8 cellular contexts compared by ENCODE assay signal in genomic region chr19:12840091-12841079, GRCh38. TPM values are rescaled to one million over a fixed set of nuclear protein-coding genes. Genes with fewer than 3 reads are reported as not detected.
DNase-seq lines count a peak whose midpoint lies in the region; ATAC-seq and TF ChIP-seq lines count a peak whose summit lies in the region.
"Had no signal": no experiment of that assay in that cellular context is flagged by ENCODE, and none has a peak within 500 bp of the region (broad histone marks: within the 10 kb centered on the region; RNA-seq: fewer than 3 reads in every experiment).

No MANE protein-coding gene starts in this region.

- H3K4me1 Mint-ChIP-seq in activated CD8-positive, alpha-beta T cell treated with anti-CD3 and anti-CD28 coated beads, Interleukin-2, amount 10 ng/mL, durations not matched to agents 7 days and 5 days (ENCODE audit: low read depth), result peaks cover 22% of the 10 kb centered on the region
- peaks cover 20% of the 10 kb centered on the region for H3K4me1 Mint-ChIP-seq in osteocyte (ENCODE audit: unreplicated experiment)

- peak overlapping the region; percentile 30 for H3K4me3 Mint-ChIP-seq in activated CD8-positive, alpha-beta T cell treated with anti-CD3 and anti-CD28 coated beads, Interleukin-2, amount 10 ng/mL, durations not matched to agents 7 days and 5 days
- peak overlapping the region; percentile 55 for H3K4me3 Mint-ChIP-seq in osteocyte (ENCODE audit: unreplicated experiment)

- H3K27me3 Mint-ChIP-seq in activated CD8-positive, alpha-beta T cell treated with anti-CD3 and anti-CD28 coated beads, Interleukin-2, amount 10 ng/mL, durations not matched to agents 7 days and 5 days (ENCODE audit: low read depth), result peaks cover 65% of the 10 kb centered on the region
- H3K27me3 Mint-ChIP-seq in osteocyte (ENCODE audit: unreplicated experiment), result peaks cover 66% of the 10 kb centered on the region

- no peaks in the 10 kb centered on the region for H3K36me3 Mint-ChIP-seq in activated CD8-positive, alpha-beta T cell treated with anti-CD3 and anti-CD28 coated beads, Interleukin-2, amount 10 ng/mL, durations not matched to agents 7 days and 5 days (ENCODE audit: low read depth)
- H3K36me3 Mint-ChIP-seq in osteocyte (ENCODE audit: unreplicated experiment), result no peaks in the 10 kb centered on the region

- H3K27ac Mint-ChIP-seq in activated CD8-positive, alpha-beta T cell treated with anti-CD3 and anti-CD28 coated beads, Interleukin-2, amount 10 ng/mL, durations not matched to agents 7 days and 5 days, result no peak overlapping the region
- no peak overlapping the region for H3K27ac Mint-ChIP-seq in osteocyte (ENCODE audit: unreplicated experiment)

- ATAC-seq in activated CD8-positive, alpha-beta T cell treated with anti-CD3 and anti-CD28 coated beads, Interleukin-2, amount 10 ng/mL, durations not matched to agents 7 days and 5 days, result peak; percentile 43
- ATAC-seq in GM19395 (IDR thresholded peaks at IDR 0.05; ENCODE audit: unreplicated experiment), result no peak

- POLR2A ChIA-PET in activated CD8-positive, alpha-beta T cell treated with anti-CD3 and anti-CD28 coated beads, Interleukin-2, amount 10 ng/mL, durations not matched to agents 7 days and 5 days (lab: Charles Lee), result no interaction called here

- peak overlapping the region; percentile 45 for H3K4me3 ChIP-seq in fibroblast of the aortic adventitia (ENCODE audit: low read depth, low read length)

- CTCF ChIA-PET in activated CD8-positive, alpha-beta T cell treated with anti-CD3 and anti-CD28 coated beads, Interleukin-2, amount 10 ng/mL, durations not matched to agents 7 days and 5 days (lab: Charles Lee), result no interaction called here

- no peaks in the 10 kb centered on the region for H3K9me3 Mint-ChIP-seq in activated CD8-positive, alpha-beta T cell treated with anti-CD3 and anti-CD28 coated beads, Interleukin-2, amount 10 ng/mL, durations not matched to agents 7 days and 5 days (ENCODE audit: insufficient read depth)
- H3K9me3 Mint-ChIP-seq in osteocyte (ENCODE audit: unreplicated experiment), result no peaks in the 10 kb centered on the region

- TF ChIP-seq CTCF in fibroblast of the aortic adventitia (IDR thresholded peaks at IDR 0.05; ENCODE audit: insufficient read depth, low read length) (no peak), osteocyte (IDR thresholded peaks at IDR 0.05) (no peak)

- DNase-seq in GDM1 (lab: John Stamatoyannopoulos, UW) (peak; percentile 19), MV-4-11 (lab: John Stamatoyannopoulos, UW) (peak; percentile 23), fibroblast of the aortic adventitia (ENCODE audit: low read depth) (peak; percentile 50), osteocyte (ENCODE audit: extremely low spot score, unreplicated experiment) (no peak), NCI-H2081 treated with DMSO at 0.1 percent for 48 hours (lab: John Stamatoyannopoulos, UW) (no peak)
- DNase-seq in activated CD8-positive, alpha-beta T cell treated with anti-CD3 and anti-CD28 coated beads, Interleukin-2, amount 10 ng/mL, durations not matched to agents 7 days and 5 days, result peak; percentile 68

RNA-seq across cellular contexts. Expression of gene MAST1, which starts 2.1 kb away (rescaled TPM):
- 1 to 10 TPM in 1 of 2 experiments, under 1 TPM in 1; 0.89 to 1.3 TPM for total RNA-seq in activated CD8-positive, alpha-beta T cell treated with anti-CD3 and anti-CD28 coated beads, Interleukin-2, amount 10 ng/mL, durations not matched to agents 7 days and 5 days
- total RNA-seq in fibroblast of the aortic adventitia (ENCODE audit: low replicate concordance) (under 0.01 and 1.1 TPM in 2 replicates), osteocyte (0.32 TPM in 1 of 2 replicates, not detected in the other)

RNA-seq across cellular contexts. Expression of gene RTBDN, which starts 6.0 kb away (rescaled TPM):
- total RNA-seq in activated CD8-positive, alpha-beta T cell treated with anti-CD3 and anti-CD28 coated beads, Interleukin-2, amount 10 ng/mL, durations not matched to agents 7 days and 5 days, result not detected
- total RNA-seq in fibroblast of the aortic adventitia (ENCODE audit: low replicate concordance) (not detected in 2 replicates), osteocyte (not detected in 2 replicates)
- total RNA-seq: activated CD8-positive, alpha-beta memory T cell treated with anti-CD3 and anti-CD28 coated beads for 36 hours had no signal

RNA-seq across cellular contexts. Expression of gene RNASEH2A, which starts 34.0 kb away (rescaled TPM):
- 10 to 100 TPM; 49.2 to 64.0 TPM for total RNA-seq in activated CD8-positive, alpha-beta T cell treated with anti-CD3 and anti-CD28 coated beads, Interleukin-2, amount 10 ng/mL, durations not matched to agents 7 days and 5 days
- total RNA-seq in fibroblast of the aortic adventitia (ENCODE audit: low replicate concordance), result 12.8 and 37.4 TPM in 2 replicates
- total RNA-seq in osteocyte, result 7.6 and 10.0 TPM in 2 replicates

RNA-seq across cellular contexts. Expression of gene THSD8, which starts 38.5 kb away (rescaled TPM):
- 10 to 100 TPM; 17.7 to 30.9 TPM for total RNA-seq in activated CD8-positive, alpha-beta T cell treated with anti-CD3 and anti-CD28 coated beads, Interleukin-2, amount 10 ng/mL, durations not matched to agents 7 days and 5 days
- total RNA-seq in fibroblast of the aortic adventitia (ENCODE audit: low replicate concordance) (not detected in 2 replicates), osteocyte (8.2 and 8.4 TPM in 2 replicates)

RNA-seq across cellular contexts. Expression of gene PRDX2, which starts 38.8 kb away (rescaled TPM):
- total RNA-seq in activated CD8-positive, alpha-beta T cell treated with anti-CD3 and anti-CD28 coated beads, Interleukin-2, amount 10 ng/mL, durations not matched to agents 7 days and 5 days, result 100 to 1,000 TPM; 250 to 267 TPM
- 66.7 and 163 TPM in 2 replicates for total RNA-seq in fibroblast of the aortic adventitia (ENCODE audit: low replicate concordance)
- total RNA-seq in osteocyte, result 235 TPM in 2 replicates

Comparison
In these comparisons a context has a peak if more than half of its experiments do, and no peak if none do; other contexts are left out.
1. DNase-seq: peak in GDM1 (single experiment), MV-4-11 (single experiment), activated CD8-positive, alpha-beta T cell treated with anti-CD3 and anti-CD28 coated beads, Interleukin-2, amount 10 ng/mL, durations not matched to agents 7 days and 5 days (single experiment) and fibroblast of the aortic adventitia (single experiment); none in osteocyte (single experiment) and NCI-H2081 treated with DMSO at 0.1 percent for 48 hours (single experiment).